39 cellular contexts compared by ENCODE assay signal in genomic region chr15:33320017-33320416, GRCh38. TPM values are rescaled to one million over a fixed set of nuclear protein-coding genes. Genes with fewer than 3 reads are reported as not detected.
"Had no signal": no experiment of that assay in that cellular context is flagged by ENCODE, and none has a peak within 500 bp of the region (broad histone marks: within the 10 kb centered on the region; RNA-seq: fewer than 3 reads in every experiment).

No MANE protein-coding gene starts in this region.

- H3K36me3 ChIP-seq: MG63 had no signal

- H3K27me3 ChIP-seq: MG63 had no signal

- DNase-seq: Karpas-422, Kasumi-1, KG1, MG63, MM.1S, MV-4-11, NCI-H1048, NCI-H1092, NCI-H1092 treated with DMSO at 0.1 percent for 48 hours, NCI-H1105, NCI-H1105 treated with DMSO at 0.1 percent for 48 hours, NCI-H1417, NCI-H1417 treated with DMSO at 0.1 percent for 48 hours, NCI-H1436, NCI-H1436 treated with DMSO at 0.1 percent for 48 hours, NCI-H146, NCI-H1694, NCI-H1694 treated with DMSO at 0.1 percent for 48 hours, NCI-H187, NCI-H187 treated with DMSO at 0.1 percent for 48 hours, NCI-H1930, NCI-H2029, NCI-H2029 treated with DMSO at 0.1 percent for 48 hours, NCI-H2081, NCI-H2081 treated with DMSO at 0.1 percent for 48 hours, NCI-H2107, NCI-H2171, NCI-H2171 treated with DMSO at 0.1 percent for 48 hours, NCI-H2227 treated with DMSO at 0.1 percent for 48 hours, NCI-H226, NCI-H345, NCI-H446, NCI-H446 treated with DMSO at 0.1 percent for 48 hours, NCI-H510A had no signal

- H3K4me2 ChIP-seq: KMS-11 had no signal

- H3K9ac ChIP-seq: KMS-11 had no signal

- H3K27ac ChIP-seq: KMS-11 had no signal

- H3K4me3 ChIP-seq: MG63 had no signal

- H3K9me3 ChIP-seq: MG63 had no signal

RNA-seq across cellular contexts. Expression of gene RYR3, which starts 9.2 kb away (rescaled TPM):
- total RNA-seq: LHCN-M2, M059J, MCF 10A, NCI-H460 had no signal
